1 cellular context compared by ENCODE assay signal in genomic region chr3:50355829-50356552, GRCh38.
TF ChIP-seq lines count a peak whose summit lies in the region.

No MANE protein-coding gene starts in this region.

TF ChIP-seq in SK-N-SH treated with all-trans-retinoic acid at 6 μM for 48 hours, 23 proteins besides CTCF, POLR2A, EP300 and RAD21 (continued from another document):
- TF ChIP-seq TSHZ2 (CRISPR knock-in tag; IDR thresholded peaks at IDR 0.05) (no peak), ESRRG (CRISPR knock-in tag; IDR thresholded peaks at IDR 0.05) (no peak), RARB (CRISPR knock-in tag; IDR thresholded peaks at IDR 0.05) (no peak), BACH2 (CRISPR knock-in tag; IDR thresholded peaks at IDR 0.05; ENCODE audit: borderline replicate concordance) (no peak), POU6F1 (CRISPR knock-in tag; IDR thresholded peaks at IDR 0.05; ENCODE audit: borderline replicate concordance, low read depth) (no peak), ZNF70 (CRISPR knock-in tag; IDR thresholded peaks at IDR 0.05) (no peak), TCF4 (CRISPR knock-in tag; IDR thresholded peaks at IDR 0.05; ENCODE audit: borderline replicate concordance) (no peak), ZC3H10 (CRISPR knock-in tag; IDR thresholded peaks at IDR 0.05) (no peak), SNAI2 (CRISPR knock-in tag; IDR thresholded peaks at IDR 0.05) (no peak)
